ENCODE assay signal across 17 cellular contexts in the genomic region with DNA sequence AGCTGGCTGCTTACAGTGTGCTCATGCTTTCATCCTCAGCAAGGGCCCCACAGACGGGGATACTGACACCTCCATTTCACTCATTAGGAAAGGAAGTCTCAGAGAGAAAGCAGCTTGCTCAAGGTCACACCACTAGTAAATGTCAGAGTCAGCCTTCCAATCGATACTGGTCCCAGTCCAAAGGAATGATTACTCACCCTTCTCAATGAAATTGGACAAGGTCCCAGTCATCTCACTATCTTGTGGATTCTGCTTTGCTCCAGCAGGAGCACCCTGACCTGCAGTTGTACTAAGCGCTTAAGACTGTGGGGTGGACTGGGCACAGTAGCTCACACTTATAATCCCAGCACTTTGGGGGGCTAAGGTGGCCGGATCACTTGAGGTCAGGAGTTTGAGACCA.
DNase-seq lines count a peak whose midpoint lies in the region; ATAC-seq and TF ChIP-seq lines count a peak whose summit lies in the region.
"Had no signal": no experiment of that assay in that cellular context is flagged by ENCODE, and none has a peak within 500 bp of the region (broad histone marks: within the 10 kb centered on the region; RNA-seq: fewer than 3 reads in every experiment).

No MANE protein-coding gene starts in this region.

- BruUV-seq in MCF 10A (replicated peaks; lab: Mats Ljungman, UMichigan) = no TSS peak

- no peaks in the 10 kb centered on the region for H3K4me1 Mint-ChIP-seq in MCF 10A (ENCODE audit: insufficient read depth, unreplicated experiment)
- no peaks in the 10 kb centered on the region for H3K4me1 Mint-ChIP-seq in effector memory CD8-positive, alpha-beta T cell (ENCODE audit: low read depth in 2 of 2)

- intact Hi-C loops in MCF 10A (cut with micrococcal nuclease) (no loop called here), breast epithelium (cut with DNase I; ENCODE audit: low total_unique reads) (no loop called here), left lung (cut with DNase I) (no loop called here), spleen (cut with DNase I; ENCODE audit: low total_unique reads) (no loop called here)

- POLR2A ChIA-PET in MCF 10A (lab: Yijun Ruan, JAX) = no interaction called here

- TF ChIP-seq POLR2A in breast epithelium (IDR thresholded peaks at IDR 0.05) (no peak), spleen (IDR thresholded peaks at IDR 0.05) (no peak)

- H3K9me3 ChIP-seq in breast epithelium (no peaks in the 10 kb centered on the region), left lung (no peaks in the 10 kb centered on the region), spleen (no peaks in the 10 kb centered on the region)

- no peaks in the 10 kb centered on the region for H3K9me3 Mint-ChIP-seq in MCF 10A (ENCODE audit: unreplicated experiment)
- H3K9me3 Mint-ChIP-seq in effector memory CD8-positive, alpha-beta T cell = no peaks in the 10 kb centered on the region

- DNase-seq in MCF 10A (ENCODE audit: unreplicated experiment) = peak; percentile 34
- no peak for DNase-seq in breast epithelium (ENCODE audit: low spot score in 2 of 2)
- peak; percentile 34 for DNase-seq in choroid plexus epithelial cell (ENCODE audit: low read depth)
- DNase-seq in left lung = no peak
- no peak for DNase-seq in effector memory CD8-positive, alpha-beta T cell
- no peak for DNase-seq in RPMI8226
- no peak for DNase-seq in spleen
- DNase-seq in DMS 273 (lab: John Stamatoyannopoulos, UW; ENCODE audit: unreplicated experiment) = no peak
- DNase-seq: DMS79, GDM1, NCI-H1092 treated with DMSO at 0.1 percent for 48 hours, NCI-H1694 treated with DMSO at 0.1 percent for 48 hours, NCI-H2171, NCI-H524, OCI-M1 had no signal

- H3K4me3 Mint-ChIP-seq in MCF 10A (ENCODE audit: unreplicated experiment) = no peak overlapping the region
- H3K4me3 Mint-ChIP-seq in effector memory CD8-positive, alpha-beta T cell = no peak overlapping the region

- TF ChIP-seq CTCF in MCF 10A (IDR thresholded peaks at IDR 0.05; ENCODE audit: unreplicated experiment) (no peak), breast epithelium (IDR thresholded peaks at IDR 0.05) (no peak), choroid plexus epithelial cell (conservative IDR thresholded peaks at IDR 0.05; ENCODE audit: low read depth, low read length) (no peak), left lung (IDR thresholded peaks at IDR 0.05) (no peak), spleen (IDR thresholded peaks at IDR 0.05 in 8 of 11, conservative IDR thresholded peaks at IDR 0.05 in 3 of 11) (no peak)

- no peaks in the 10 kb centered on the region for H3K36me3 ChIP-seq in breast epithelium
- no peaks in the 10 kb centered on the region for H3K36me3 ChIP-seq in left lung
- H3K36me3 ChIP-seq in spleen = no peaks in the 10 kb centered on the region

- peak; percentile 15 for ATAC-seq in left lung
- no peak for ATAC-seq in effector memory CD8-positive, alpha-beta T cell (replicated peaks)
- ATAC-seq: K562, SK-N-SH treated with all-trans-retinoic acid at 6 μM for 48 hours had no signal

- no peak overlapping the region for H3K4me3 ChIP-seq in breast epithelium
- no peak overlapping the region for H3K4me3 ChIP-seq in choroid plexus epithelial cell (ENCODE audit: low read depth, low read length)
- no peak overlapping the region for H3K4me3 ChIP-seq in left lung
- no peak overlapping the region for H3K4me3 ChIP-seq in spleen
- H3K4me3 ChIP-seq: K562 had no signal

- H3K27me3 ChIP-seq in breast epithelium (no peaks in the 10 kb centered on the region), left lung (peaks cover 0 to 7% of the 10 kb centered on the region in 2 donors), spleen (replicated peaks in 1 of 7) (no peaks in the 10 kb centered on the region)

- H3K4me1 ChIP-seq in breast epithelium (no peaks in the 10 kb centered on the region), left lung (no peaks in the 10 kb centered on the region), spleen (no peaks in the 10 kb centered on the region)

- no peaks in the 10 kb centered on the region for H3K36me3 Mint-ChIP-seq in MCF 10A (ENCODE audit: insufficient read depth, unreplicated experiment)
- no peaks in the 10 kb centered on the region for H3K36me3 Mint-ChIP-seq in effector memory CD8-positive, alpha-beta T cell (ENCODE audit: insufficient read depth)

- WGBS in spleen, 5 donors = 55 to 78% (median 68%) methylated on average over 4 of the region's 4 CpGs

- H3K27ac Mint-ChIP-seq in MCF 10A (ENCODE audit: low read depth, unreplicated experiment) = no peak overlapping the region
- H3K27ac Mint-ChIP-seq in effector memory CD8-positive, alpha-beta T cell = no peak overlapping the region

- H3K27ac ChIP-seq in breast epithelium = no peak overlapping the region
- no peak overlapping the region for H3K27ac ChIP-seq in left lung
- H3K27ac ChIP-seq in spleen = no peak overlapping the region

- H3K27me3 Mint-ChIP-seq in MCF 10A (ENCODE audit: insufficient read depth, unreplicated experiment) = peaks cover 20% of the 10 kb centered on the region
- H3K27me3 Mint-ChIP-seq in effector memory CD8-positive, alpha-beta T cell = peaks cover 13 to 18% of the 10 kb centered on the region in 2 donors

- CTCF ChIA-PET in MCF 10A (lab: Yijun Ruan, JAX) = interaction anchor here (0.7 kb wide), 1 partner anchor 84 kb away, joined by 3 read pairs; no protein-coding TSS in a partner anchor

Comparison
In these comparisons a context has a peak if more than half of its experiments do, and no peak if none do; other contexts are left out.
1. DNase-seq: peak in MCF 10A (single experiment) and choroid plexus epithelial cell (single experiment); none in breast epithelium (0 of 2), left lung (0 of 2), effector memory CD8-positive, alpha-beta T cell (0 of 3), RPMI8226 (single experiment), spleen (single experiment) and DMS 273 (single experiment).